9 cellular contexts compared by ENCODE assay signal in the genomic region with DNA sequence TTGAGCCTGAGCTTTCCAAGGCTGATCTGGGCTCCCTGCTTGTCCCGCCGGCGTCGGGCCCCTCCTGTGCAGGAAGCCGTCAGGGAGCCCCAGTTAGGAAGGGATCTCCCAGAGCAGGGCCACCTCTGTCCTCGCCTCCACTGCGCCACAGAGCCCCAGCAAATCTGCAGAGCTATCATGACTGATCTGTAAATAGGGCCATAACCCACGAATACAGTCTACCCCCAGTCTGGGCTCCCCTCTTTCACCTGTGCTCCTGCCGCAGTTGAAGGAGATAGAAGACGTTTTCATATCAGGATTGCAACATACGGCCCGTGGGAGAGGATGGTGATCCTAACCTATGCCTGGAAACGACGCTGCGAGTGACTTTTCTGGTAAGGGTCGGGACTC.
DNase-seq lines count a peak whose midpoint lies in the region; ATAC-seq, FAIRE-seq and TF ChIP-seq lines count a peak whose summit lies in the region.
"Had no signal": no experiment of that assay in that cellular context is flagged by ENCODE, and none has a peak within 500 bp of the region (broad histone marks: within the 10 kb centered on the region; RNA-seq: fewer than 3 reads in every experiment).

No MANE protein-coding gene starts in this region.

- no peaks in the 10 kb centered on the region for H3K4me1 ChIP-seq in kidney (ENCODE audit: control insufficient read depth in 1 of 2, insufficient read depth in 1 of 2, low read depth in 1 of 2, low read length in 2 of 2)
- no peaks in the 10 kb centered on the region for H3K4me1 ChIP-seq in suprapubic skin
- H3K4me1 ChIP-seq: SJCRH30 had no signal

- CTCF ChIA-PET in activated CD4-positive, alpha-beta T cell treated with anti-CD3 and anti-CD28 coated beads, Interleukin-2, amount 10 ng/mL, durations not matched to agents 7 days and 5 days (lab: Charles Lee): no interaction called here
- CTCF ChIA-PET in activated CD8-positive, alpha-beta T cell treated with anti-CD3 and anti-CD28 coated beads for 36 hours (lab: Charles Lee): no interaction called here

- peak overlapping the region; percentile 20 to 22 for H3K27ac ChIP-seq in kidney (ENCODE audit: low read depth in 2 of 2, low read length in 2 of 2)
- peak overlapping the region; percentile 68 for H3K27ac ChIP-seq in suprapubic skin
- H3K27ac ChIP-seq: SJCRH30 had no signal

- 86% methylated on average over 12 of the region's 16 CpGs for WGBS in suprapubic skin

- intact Hi-C loops in activated CD8-positive, alpha-beta T cell treated with anti-CD3 and anti-CD28 coated beads for 36 hours (cut with micrococcal nuclease): loop anchor here (10.0 kb wide), 1 partner anchor 75 kb away; no protein-coding TSS in a partner anchor
- intact Hi-C loops in kidney (cut with DNase I): no loop called here

- H3K9me3 ChIP-seq in kidney (ENCODE audit: control insufficient read depth in 1 of 2, low read length in 2 of 2): no peaks in the 10 kb centered on the region
- peaks cover 2% of the 10 kb centered on the region for H3K9me3 ChIP-seq in suprapubic skin
- H3K9me3 ChIP-seq: SJCRH30 had no signal

- POLR2A ChIA-PET in activated CD4-positive, alpha-beta T cell treated with anti-CD3 and anti-CD28 coated beads, Interleukin-2, amount 10 ng/mL, durations not matched to agents 7 days and 5 days (lab: Charles Lee): no interaction called here
- POLR2A ChIA-PET in activated CD8-positive, alpha-beta T cell treated with anti-CD3 and anti-CD28 coated beads for 36 hours (lab: Charles Lee): interaction anchor here (1.3 kb wide), 1 partner anchor 114 kb away, joined by 3 read pairs; no protein-coding TSS in a partner anchor

- TF ChIP-seq CTCF in activated CD8-positive, alpha-beta T cell treated with anti-CD3 and anti-CD28 coated beads for 36 hours (IDR thresholded peaks at IDR 0.05): no peak
- TF ChIP-seq CTCF in kidney (IDR thresholded peaks at IDR 0.05; ENCODE audit: borderline replicate concordance, extremely low read depth, insufficient read depth) (no peak), suprapubic skin (IDR thresholded peaks at IDR 0.05) (no peak)

- TF ChIP-seq POLR2A in suprapubic skin (IDR thresholded peaks at IDR 0.05): no peak

- FAIRE-seq in kidney (lab: Jason Lieb, UNC): no peak

- H3K27me3 Mint-ChIP-seq in activated CD4-positive, alpha-beta T cell treated with anti-CD3 and anti-CD28 coated beads, Interleukin-2, amount 10 ng/mL, durations not matched to agents 7 days and 5 days: no peaks in the 10 kb centered on the region
- H3K27me3 Mint-ChIP-seq in activated CD8-positive, alpha-beta T cell treated with anti-CD3 and anti-CD28 coated beads for 36 hours: no peaks in the 10 kb centered on the region

- H3K9ac ChIP-seq in kidney (ENCODE audit: low read length in 2 of 2): no peak overlapping the region

- no peaks in the 10 kb centered on the region for H3K27me3 ChIP-seq in suprapubic skin
- H3K27me3 ChIP-seq: SJCRH30 had no signal

- H3K9me3 Mint-ChIP-seq in activated CD4-positive, alpha-beta T cell treated with anti-CD3 and anti-CD28 coated beads, Interleukin-2, amount 10 ng/mL, durations not matched to agents 7 days and 5 days: peaks cover 8% of the 10 kb centered on the region
- H3K9me3 Mint-ChIP-seq in activated CD8-positive, alpha-beta T cell treated with anti-CD3 and anti-CD28 coated beads for 36 hours: peaks cover 10% of the 10 kb centered on the region

- H3K4me1 Mint-ChIP-seq in activated CD4-positive, alpha-beta T cell treated with anti-CD3 and anti-CD28 coated beads, Interleukin-2, amount 10 ng/mL, durations not matched to agents 7 days and 5 days: peaks cover 35% of the 10 kb centered on the region
- peaks cover 28% of the 10 kb centered on the region for H3K4me1 Mint-ChIP-seq in activated CD8-positive, alpha-beta T cell treated with anti-CD3 and anti-CD28 coated beads for 36 hours (ENCODE audit: low read depth)

- no peaks in the 10 kb centered on the region for H3K36me3 ChIP-seq in kidney (ENCODE audit: control insufficient read depth in 1 of 2, insufficient read depth in 2 of 2, low read length in 2 of 2)
- no peaks in the 10 kb centered on the region for H3K36me3 ChIP-seq in suprapubic skin
- H3K36me3 ChIP-seq: SJCRH30 had no signal

- H3K36me3 Mint-ChIP-seq in activated CD4-positive, alpha-beta T cell treated with anti-CD3 and anti-CD28 coated beads, Interleukin-2, amount 10 ng/mL, durations not matched to agents 7 days and 5 days (ENCODE audit: low read depth): peaks cover 23% of the 10 kb centered on the region
- H3K36me3 Mint-ChIP-seq in activated CD8-positive, alpha-beta T cell treated with anti-CD3 and anti-CD28 coated beads for 36 hours (ENCODE audit: low read depth): peaks cover 8% of the 10 kb centered on the region

- ATAC-seq in activated CD8-positive, alpha-beta T cell treated with anti-CD3 and anti-CD28 coated beads for 36 hours: no peak

- H3K4me3 ChIP-seq in kidney (ENCODE audit: low read length in 2 of 2): no peak overlapping the region
- no peak overlapping the region for H3K4me3 ChIP-seq in suprapubic skin
- H3K4me3 ChIP-seq: SJCRH30 had no signal

- H3K4me3 Mint-ChIP-seq in activated CD4-positive, alpha-beta T cell treated with anti-CD3 and anti-CD28 coated beads, Interleukin-2, amount 10 ng/mL, durations not matched to agents 7 days and 5 days: peak overlapping the region; percentile 71
- H3K4me3 Mint-ChIP-seq in activated CD8-positive, alpha-beta T cell treated with anti-CD3 and anti-CD28 coated beads for 36 hours: peak overlapping the region; percentile 71

- TF ChIP-seq EP300 in suprapubic skin (IDR thresholded peaks at IDR 0.05): no peak

- no peak for DNase-seq in activated CD4-positive, alpha-beta T cell treated with anti-CD3 and anti-CD28 coated beads, Interleukin-2, amount 10 ng/mL, durations not matched to agents 7 days and 5 days
- DNase-seq in activated CD4-positive, alpha-beta T cell treated with anti-CD3 and anti-CD28 coated beads, Interleukin-2, amount 50 U/mL, for 4 hours: no peak
- no peak for DNase-seq in activated CD8-positive, alpha-beta T cell treated with anti-CD3 and anti-CD28 coated beads for 36 hours
- DNase-seq in kidney (no peak), suprapubic skin (ENCODE audit: low spot score in 2 of 2) (no peak), NK-92 (lab: John Stamatoyannopoulos, UW; ENCODE audit: unreplicated experiment) (no peak), HPDE6-E6E7 (ENCODE audit: extremely low spot score) (no peak), NCI-H1092 treated with DMSO at 0.1 percent for 48 hours (lab: John Stamatoyannopoulos, UW) (no peak)

- peak overlapping the region; percentile 98 for H3K27ac Mint-ChIP-seq in activated CD4-positive, alpha-beta T cell treated with anti-CD3 and anti-CD28 coated beads, Interleukin-2, amount 10 ng/mL, durations not matched to agents 7 days and 5 days
- H3K27ac Mint-ChIP-seq in activated CD8-positive, alpha-beta T cell treated with anti-CD3 and anti-CD28 coated beads for 36 hours: peak overlapping the region; percentile 98
